In the genomic region with DNA sequence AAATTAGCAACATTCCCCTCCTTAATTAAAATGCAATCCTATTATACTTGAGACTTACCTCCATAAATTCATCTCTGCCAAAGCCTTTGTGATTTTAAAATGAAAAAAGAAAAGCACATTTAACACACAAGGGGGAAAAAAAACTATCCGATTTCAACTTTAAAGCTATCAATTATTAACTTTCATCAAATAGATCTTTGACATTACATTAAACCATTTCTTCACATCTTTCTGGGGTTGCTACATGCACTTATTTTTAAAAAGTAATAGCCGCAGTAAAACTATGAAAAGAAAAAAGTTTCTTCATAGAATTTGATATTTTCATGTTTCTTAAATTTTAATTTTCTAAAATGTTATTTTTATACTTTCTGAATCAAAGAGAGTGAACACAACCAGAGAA, we compare ENCODE assay signal across 1 cellular context.
TF ChIP-seq lines count a peak whose summit lies in the region.

No MANE protein-coding gene starts in this region.

TF ChIP-seq in A549, 52 proteins besides CTCF, POLR2A, EP300 and RAD21 (continued from another document):
- no peak for TF ChIP-seq FOSB (CRISPR knock-in tag; IDR thresholded peaks at IDR 0.05)
TF ChIP-seq in A549: peak in this region for 0.
